Comparison of ENCODE assay signal across 8 cellular contexts in genomic region chr1:211738709-211739301, GRCh38.
DNase-seq lines count a peak whose midpoint lies in the region; ATAC-seq and TF ChIP-seq lines count a peak whose summit lies in the region.

No MANE protein-coding gene starts in this region.

- TF ChIP-seq CTCF in natural killer cell (IDR thresholded peaks at IDR 0.05) (no peak), osteocyte (IDR thresholded peaks at IDR 0.05) (no peak)

- H3K4me3 Mint-ChIP-seq in activated T-cell treated with anti-CD3 and anti-CD28 coated beads, Interleukin-2, amount 50 U/mL, for 24 hours = peak overlapping the region; percentile 13
- peak overlapping the region; percentile 76 for H3K4me3 Mint-ChIP-seq in natural killer cell
- H3K4me3 Mint-ChIP-seq in osteocyte (ENCODE audit: unreplicated experiment) = no peak overlapping the region

- peaks cover 38% of the 10 kb centered on the region for H3K4me1 Mint-ChIP-seq in activated T-cell treated with anti-CD3 and anti-CD28 coated beads, Interleukin-2, amount 50 U/mL, for 24 hours (ENCODE audit: low read depth)
- peaks cover 29 to 36% of the 10 kb centered on the region in 2 donors for H3K4me1 Mint-ChIP-seq in natural killer cell
- H3K4me1 Mint-ChIP-seq in osteocyte (ENCODE audit: unreplicated experiment) = peaks cover 71% of the 10 kb centered on the region

- H3K36me3 Mint-ChIP-seq in activated T-cell treated with anti-CD3 and anti-CD28 coated beads, Interleukin-2, amount 50 U/mL, for 24 hours (ENCODE audit: low read depth) = no peaks in the 10 kb centered on the region
- H3K36me3 Mint-ChIP-seq in natural killer cell (peaks cover 6% of the 10 kb centered on the region), osteocyte (ENCODE audit: unreplicated experiment) (peaks cover 2% of the 10 kb centered on the region)

- no peaks in the 10 kb centered on the region for H3K9me3 Mint-ChIP-seq in activated T-cell treated with anti-CD3 and anti-CD28 coated beads, Interleukin-2, amount 50 U/mL, for 24 hours
- no peaks in the 10 kb centered on the region for H3K9me3 Mint-ChIP-seq in natural killer cell
- no peaks in the 10 kb centered on the region for H3K9me3 Mint-ChIP-seq in osteocyte (ENCODE audit: unreplicated experiment)

- ATAC-seq in HG03432 (IDR thresholded peaks at IDR 0.05; ENCODE audit: unreplicated experiment) (peak; percentile 60), natural killer cell (peak; percentile 31 to 46 (median 34)), GM18520 (IDR thresholded peaks at IDR 0.05; ENCODE audit: unreplicated experiment) (no peak)

- H3K27ac Mint-ChIP-seq in activated T-cell treated with anti-CD3 and anti-CD28 coated beads, Interleukin-2, amount 50 U/mL, for 24 hours = peak overlapping the region; percentile 11
- peak overlapping the region; percentile 84 to 85 for H3K27ac Mint-ChIP-seq in natural killer cell
- no peak overlapping the region for H3K27ac Mint-ChIP-seq in osteocyte (ENCODE audit: unreplicated experiment)

- intact Hi-C loops in natural killer cell (cut with micrococcal nuclease) = no loop called here

- no peaks in the 10 kb centered on the region for H3K27me3 Mint-ChIP-seq in activated T-cell treated with anti-CD3 and anti-CD28 coated beads, Interleukin-2, amount 50 U/mL, for 24 hours
- peaks cover 0 to 5% of the 10 kb centered on the region in 2 donors for H3K27me3 Mint-ChIP-seq in natural killer cell (ENCODE audit: low read depth in 2 of 2)
- no peaks in the 10 kb centered on the region for H3K27me3 Mint-ChIP-seq in osteocyte (ENCODE audit: unreplicated experiment)

- DNase-seq in Daoy (ENCODE audit: low read depth) = peak; percentile 43
- peak; percentile 48 for DNase-seq in activated T-cell treated with anti-CD3 and anti-CD28 coated beads, Interleukin-2, amount 50 U/mL, for 24 hours
- DNase-seq in natural killer cell = no peak
- no peak for DNase-seq in NCI-H146 (lab: John Stamatoyannopoulos, UW)
- no peak for DNase-seq in NCI-H1048 (lab: John Stamatoyannopoulos, UW)
- no peak for DNase-seq in osteocyte (ENCODE audit: extremely low spot score, unreplicated experiment)

Comparison
In these comparisons a context has a peak if more than half of its experiments do, and no peak if none do; other contexts are left out.
1. DNase-seq: peak in Daoy (single experiment) and activated T-cell treated with anti-CD3 and anti-CD28 coated beads, Interleukin-2, amount 50 U/mL, for 24 hours (single experiment); none in natural killer cell (single experiment), NCI-H146 (single experiment), NCI-H1048 (single experiment) and osteocyte (single experiment).